In genomic region chr10:89074120-89074519, GRCh38 we compare ENCODE assay signal across 13 cellular contexts.
DNase-seq lines count a peak whose midpoint lies in the region; TF ChIP-seq lines count a peak whose summit lies in the region.
"Had no signal": no experiment of that assay in that cellular context is flagged by ENCODE, and none has a peak within 500 bp of the region (broad histone marks: within the 10 kb centered on the region; RNA-seq: fewer than 3 reads in every experiment).

No MANE protein-coding gene starts in this region.

- H3K4me2 ChIP-seq in mesenchymal stem cell (ENCODE audit: low read length, poor library complexity, severe bottlenecking): no peak overlapping the region

- H3K14ac ChIP-seq in mesenchymal stem cell (ENCODE audit: low read length in 2 of 2): no peak overlapping the region

- peak overlapping the region; percentile 48 for H3K9ac ChIP-seq in mesenchymal stem cell (ENCODE audit: low read length)

- H2BK5ac ChIP-seq in mesenchymal stem cell (ENCODE audit: low read depth, low read length, poor library complexity, severe bottlenecking): no peak overlapping the region

- 54 to 58% methylated on average over 3 of the region's 3 CpGs for WGBS in esophagus squamous epithelium, 2 donors
- 76% methylated on average over 3 of the region's 3 CpGs for WGBS in mesenchymal stem cell

- H4K91ac ChIP-seq in mesenchymal stem cell (ENCODE audit: low read length): no peak overlapping the region

- intact Hi-C loops in esophagus squamous epithelium (cut with DNase I): no loop called here

- H3K4me3 ChIP-seq in esophagus squamous epithelium (no peak overlapping the region), mesenchymal stem cell (ENCODE audit: insufficient read depth in 1 of 2, low read depth in 1 of 2, low read length in 2 of 2) (no peak overlapping the region)

- H3K9me3 ChIP-seq in esophagus squamous epithelium: no peaks in the 10 kb centered on the region
- H3K9me3 ChIP-seq in mesenchymal stem cell (ENCODE audit: control insufficient read depth, low read length): no peaks in the 10 kb centered on the region

- no peak overlapping the region for H2BK15ac ChIP-seq in mesenchymal stem cell (ENCODE audit: low read depth, poor library complexity, severe bottlenecking)

- no peaks in the 10 kb centered on the region for H3K27me3 ChIP-seq in esophagus squamous epithelium
- no peaks in the 10 kb centered on the region for H3K27me3 ChIP-seq in mesenchymal stem cell (ENCODE audit: control insufficient read depth in 1 of 2, insufficient read depth in 1 of 2, low read length in 2 of 2)

- no peak overlapping the region for H2AK5ac ChIP-seq in mesenchymal stem cell (ENCODE audit: low read length, severe bottlenecking)

- H3K18ac ChIP-seq in mesenchymal stem cell (ENCODE audit: low read depth in 1 of 2, low read length in 2 of 2): no peak overlapping the region

- H3K79me1 ChIP-seq in mesenchymal stem cell (replicated peaks; ENCODE audit: low read length, poor library complexity, severe bottlenecking): no peaks in the 10 kb centered on the region

- no peak overlapping the region for H2BK120ac ChIP-seq in mesenchymal stem cell (ENCODE audit: low read depth, low read length)

- H3K36me3 ChIP-seq in esophagus squamous epithelium: no peaks in the 10 kb centered on the region
- H3K36me3 ChIP-seq in mesenchymal stem cell (ENCODE audit: control insufficient read depth in 1 of 2, insufficient read depth in 2 of 2, low read depth in 1 of 2, low read length in 2 of 2): no peaks in the 10 kb centered on the region

- H3K27ac ChIP-seq in esophagus squamous epithelium (peak overlapping the region in 3 of 4 donors; percentile 39 to 56 (median 44)), mesenchymal stem cell (ENCODE audit: low read length, poor library complexity, severe bottlenecking) (no peak overlapping the region)
- H3K27ac ChIP-seq: VCaP had no signal

- H2BK12ac ChIP-seq in mesenchymal stem cell (ENCODE audit: low read length in 2 of 2): no peak overlapping the region

- no peak overlapping the region for H2AFZ ChIP-seq in mesenchymal stem cell (ENCODE audit: low read depth, low read length)

- no peak overlapping the region for H3K4ac ChIP-seq in mesenchymal stem cell (ENCODE audit: low read depth in 1 of 2, low read length in 2 of 2)

- DNase-seq in RPMI7951 (ENCODE audit: low read depth) (peak; percentile 21), esophagus squamous epithelium (lab: John Stamatoyannopoulos, UW) (no peak), mesenchymal stem cell (no peak), ureter (ENCODE audit: low spot score) (peak; percentile 63), AG08396 (ENCODE audit: low spot score) (no peak), OCI-M2 (lab: John Stamatoyannopoulos, UW; ENCODE audit: unreplicated experiment) (no peak)
- no peak for DNase-seq in activated naive CD4-positive, alpha-beta T cell treated with anti-CD3 and anti-CD28 coated beads, Interleukin-2, amount 50 U/mL, for 16 hours
- DNase-seq: activated CD8-positive, alpha-beta memory T cell treated with anti-CD3 and anti-CD28 coated beads, Interleukin-2, amount 10 ng/mL, durations not matched to agents 7 days and 5 days; activated naive CD8-positive, alpha-beta T cell treated with anti-CD3 and anti-CD28 coated beads for 36 hours; CD8-positive, alpha-beta memory T cell; immature natural killer cell; stimulated activated CD4-positive, alpha-beta T cell treated with anti-CD3 and anti-CD28 coated beads, Interleukin-4, amount 100 ng/mL, for 4 hours had no signal

- no peak overlapping the region for H4K8ac ChIP-seq in mesenchymal stem cell (ENCODE audit: low read length)

- H3K23ac ChIP-seq in mesenchymal stem cell (ENCODE audit: low read length in 2 of 2): no peak overlapping the region

- TF ChIP-seq POLR2A in esophagus squamous epithelium (IDR thresholded peaks at IDR 0.05): no peak

- H3K4me1 ChIP-seq in esophagus squamous epithelium (peaks cover 0 to 13% (median 0%) of the 10 kb centered on the region in 3 donors), mesenchymal stem cell (ENCODE audit: control insufficient read depth, insufficient read depth, low read depth, low read length) (no peaks in the 10 kb centered on the region)

- TF ChIP-seq CTCF in esophagus squamous epithelium (IDR thresholded peaks at IDR 0.05): no peak

Comparison
In these comparisons a context has a peak if more than half of its experiments do, and no peak if none do; other contexts are left out.
1. DNase-seq: peak in RPMI7951 (single experiment) and ureter (single experiment); none in esophagus squamous epithelium (single experiment), mesenchymal stem cell (single experiment), AG08396 (single experiment), OCI-M2 (single experiment) and activated naive CD4-positive, alpha-beta T cell treated with anti-CD3 and anti-CD28 coated beads, Interleukin-2, amount 50 U/mL, for 16 hours (single experiment).